ENCODE assay signal across 14 cellular contexts in the genomic region with DNA sequence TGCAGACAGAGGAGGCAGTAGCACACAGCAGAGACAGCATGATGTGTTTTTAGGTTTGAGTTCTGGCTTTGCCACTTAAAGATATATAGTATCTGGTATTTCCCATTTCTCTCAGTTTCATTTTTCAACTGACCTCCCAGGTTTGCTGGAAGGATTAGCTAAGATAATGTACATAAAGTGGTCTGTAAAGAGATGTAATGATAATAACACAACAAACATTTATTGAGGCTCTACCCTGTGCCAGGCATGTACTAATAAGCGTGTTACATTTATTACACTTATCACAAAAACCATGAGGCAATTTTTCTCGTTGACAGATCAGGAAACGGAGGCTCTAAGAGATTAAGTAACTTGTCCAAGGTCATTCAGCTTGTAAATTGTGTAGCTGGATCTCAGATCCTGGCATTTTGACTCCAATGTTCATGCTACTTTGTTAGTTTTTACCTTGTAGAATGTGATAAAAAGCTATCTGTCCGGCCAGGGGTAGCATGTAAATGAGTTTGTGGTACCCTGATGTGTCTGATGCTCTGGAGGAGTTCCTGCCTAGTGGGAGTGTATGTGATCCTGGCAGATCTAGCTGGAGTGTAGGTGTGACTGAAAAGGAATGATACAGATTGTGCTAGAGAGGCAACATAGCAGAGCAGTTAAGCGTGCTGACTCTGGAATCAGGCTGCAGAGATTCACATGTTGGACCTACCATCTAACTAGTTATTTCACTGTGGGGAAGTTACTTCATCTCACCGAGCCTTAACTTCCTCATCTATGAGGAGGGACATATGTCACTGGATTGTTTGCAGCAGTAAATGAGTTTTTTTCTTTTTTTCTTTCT.
DNase-seq lines count a peak whose midpoint lies in the region; FAIRE-seq and TF ChIP-seq lines count a peak whose summit lies in the region.
"Had no signal": no experiment of that assay in that cellular context is flagged by ENCODE, and none has a peak within 500 bp of the region (broad histone marks: within the 10 kb centered on the region; RNA-seq: fewer than 3 reads in every experiment).

No MANE protein-coding gene starts in this region.

- H3K9me3 ChIP-seq in endothelial cell of umbilical vein (replicated peaks; ENCODE audit: control insufficient read depth, insufficient read depth, low read length): no peaks in the 10 kb centered on the region

- H3K9me1 ChIP-seq in endothelial cell of umbilical vein (replicated peaks; ENCODE audit: control insufficient read depth, extremely low read depth, insufficient read depth, low read length): no peaks in the 10 kb centered on the region

- H3K9ac ChIP-seq in endothelial cell of umbilical vein (replicated peaks; ENCODE audit: extremely low read depth, insufficient read depth, low read length): no peak overlapping the region
- H3K9ac ChIP-seq: KMS-11 had no signal

- no TSS peak for BruUV-seq in endothelial cell of umbilical vein (replicated peaks; lab: Mats Ljungman, UMichigan)

- POLR2A ChIA-PET in endothelial cell of umbilical vein (lab: Charles Lee): no interaction called here

- H3K36me3 ChIP-seq in endothelial cell of umbilical vein (ENCODE audit: control insufficient read depth in 2 of 2, extremely low read depth in 1 of 2, insufficient read depth in 2 of 2, low read length in 2 of 2): peaks cover 0 to 3% of the 10 kb centered on the region in 2 experiments

- no peak overlapping the region for H2AFZ ChIP-seq in endothelial cell of umbilical vein (ENCODE audit: low read depth, low read length)

- FAIRE-seq in endothelial cell of umbilical vein (lab: Jason Lieb, UNC) (no peak), D721Med (lab: Jason Lieb, UNC) (no peak)
- FAIRE-seq: urothelium cell line had no signal

- CTCF ChIA-PET in endothelial cell of umbilical vein (lab: Charles Lee): interaction anchor here (1.0 to 1.5 kb wide), 4 partner anchors 9 to 245 kb away, joined by 4 to 9 read pairs (median 5); a partner anchor contains a TSS

- H3K27me3 ChIP-seq in endothelial cell of umbilical vein (ENCODE audit: control insufficient read depth in 2 of 2, insufficient read depth in 2 of 2, low read length in 2 of 2): no peaks in the 10 kb centered on the region
- H3K27me3 ChIP-seq: brain microvascular endothelial cell had no signal

- dilution Hi-C loops in endothelial cell of umbilical vein (cut with MboI; ENCODE audit: extremely low pct_ligation_motif_present, low sequenced_read_pairs): no loop called here

- no peak overlapping the region for H3K4me3 ChIP-seq in endothelial cell of umbilical vein (replicated peaks in 1 of 3; ENCODE audit: insufficient read depth in 1 of 3, low read depth in 1 of 3, low read length in 3 of 3)

- intact Hi-C loops in endothelial cell of umbilical vein (cut with micrococcal nuclease): no loop called here

- TF ChIP-seq CTCF in endothelial cell of umbilical vein (IDR thresholded peaks at IDR 0.05; ENCODE audit: extremely low read depth in 1 of 2, insufficient read depth in 1 of 2, low read depth in 1 of 2, low read length in 2 of 2) (peak in 1 of 2 donors; percentile 8), D721Med (IDR thresholded peaks at IDR 0.05; ENCODE audit: insufficient read depth, missing control alignments) (no peak)

- no peaks in the 10 kb centered on the region for H3K4me1 ChIP-seq in endothelial cell of umbilical vein (ENCODE audit: control insufficient read depth, extremely low read depth, insufficient read depth, low read length)

- TF ChIP-seq POLR2A in endothelial cell of umbilical vein (IDR thresholded peaks at IDR 0.05; ENCODE audit: low read depth, low read length): no peak

- DNase-seq in Ammon's horn (ENCODE audit: low spot score): peak; percentile 75
- peak; percentile 75 for DNase-seq in NOMO-1 treated with dmso at 0.1 percent for 144 hours (lab: John Stamatoyannopoulos, UW; ENCODE audit: unreplicated experiment)
- peak; percentile 85 for DNase-seq in endothelial cell of umbilical vein (ENCODE audit: low read depth, low spot score)
- DNase-seq in lung microvascular endothelial cell (ENCODE audit: low read depth in 2 of 2): peak; percentile 64 to 67
- DNase-seq in D721Med (ENCODE audit: insufficient read length, low spot score): no peak
- DNase-seq in HuH-7.5 (ENCODE audit: low spot score): no peak
- DNase-seq in NCI-H2107 treated with DMSO at 0.1 percent for 48 hours (lab: John Stamatoyannopoulos, UW; ENCODE audit: unreplicated experiment): no peak
- no peak for DNase-seq in T1000 (lab: John Stamatoyannopoulos, UW)
- DNase-seq: brain microvascular endothelial cell, DMS53, HCEC 1CT, SHP77 had no signal

- no peaks in the 10 kb centered on the region for H4K20me1 ChIP-seq in endothelial cell of umbilical vein (replicated peaks; ENCODE audit: control insufficient read depth, extremely low read depth, insufficient read depth, low read length)

- no peak overlapping the region for H3K27ac ChIP-seq in endothelial cell of umbilical vein (ENCODE audit: insufficient read depth, low read depth, low read length)
- H3K27ac ChIP-seq: brain microvascular endothelial cell, KMS-11 had no signal

- H3K79me2 ChIP-seq in endothelial cell of umbilical vein (ENCODE audit: control insufficient read depth, insufficient read depth, low read length): no peaks in the 10 kb centered on the region

- H3K4me2 ChIP-seq in endothelial cell of umbilical vein (ENCODE audit: insufficient read depth, low read length): no peak overlapping the region
- H3K4me2 ChIP-seq: KMS-11 had no signal

TF ChIP-seq in endothelial cell of umbilical vein, 7 proteins besides CTCF, POLR2A, EP300 and RAD21:
- no peak for TF ChIP-seq JUN (IDR thresholded peaks at IDR 0.05; ENCODE audit: borderline replicate concordance, insufficient read depth, insufficient read length, low read depth)
- no peak for TF ChIP-seq FOS (IDR thresholded peaks at IDR 0.05; ENCODE audit: borderline replicate concordance, insufficient read depth, low read length)
- no peak for TF ChIP-seq GATA2 (IDR thresholded peaks at IDR 0.05; ENCODE audit: insufficient read depth, insufficient read length, low read depth, low read length)
- no peak for TF ChIP-seq POLR2AphosphoS5 (IDR thresholded peaks at IDR 0.05; ENCODE audit: insufficient read depth, low read depth, low read length)
- TF ChIP-seq, protein P1, sequence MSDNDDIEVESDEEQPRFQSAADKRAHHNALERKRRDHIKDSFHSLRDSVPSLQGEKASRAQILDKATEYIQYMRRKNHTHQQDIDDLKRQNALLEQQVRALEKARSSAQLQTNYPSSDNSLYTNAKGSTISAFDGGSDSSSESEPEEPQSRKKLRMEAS (IDR thresholded peaks at IDR 0.05; ENCODE audit: insufficient read depth, insufficient read length): no peak
- TF ChIP-seq EZH2 (IDR thresholded peaks at IDR 0.05; ENCODE audit: borderline replicate concordance, low read depth, low read length, severe bottlenecking): no peak
- TF ChIP-seq MYC (IDR thresholded peaks at IDR 0.05; ENCODE audit: low read depth, low read length): no peak

Comparison
In these comparisons a context has a peak if more than half of its experiments do, and no peak if none do; other contexts are left out.
1. DNase-seq: peak in Ammon's horn (single experiment), NOMO-1 treated with dmso at 0.1 percent for 144 hours (single experiment), endothelial cell of umbilical vein (single experiment) and lung microvascular endothelial cell (2 of 2); none in D721Med (single experiment), HuH-7.5 (single experiment), NCI-H2107 treated with DMSO at 0.1 percent for 48 hours (single experiment) and T1000 (single experiment).